11 cellular contexts compared by ENCODE assay signal in genomic region chr4:7807351-7807921, GRCh38.
DNase-seq lines count a peak whose midpoint lies in the region; ATAC-seq and TF ChIP-seq lines count a peak whose summit lies in the region.
"Had no signal": no experiment of that assay in that cellular context is flagged by ENCODE, and none has a peak within 500 bp of the region (broad histone marks: within the 10 kb centered on the region; RNA-seq: fewer than 3 reads in every experiment).

No MANE protein-coding gene starts in this region.

- H3K36me3 Mint-ChIP-seq in activated naive CD4-positive, alpha-beta T cell treated with anti-CD3 and anti-CD28 coated beads, Interleukin-2, amount 50 U/mL, for 24 hours = peaks cover 2% of the 10 kb centered on the region
- H3K36me3 Mint-ChIP-seq in activated naive CD4-positive, alpha-beta T cell treated with anti-CD3 and anti-CD28 coated beads for 36 hours (ENCODE audit: low read depth) = peaks cover 5% of the 10 kb centered on the region
- peaks cover 38% of the 10 kb centered on the region for H3K36me3 Mint-ChIP-seq in nephron progenitor cell (ENCODE audit: low read depth)
- no peaks in the 10 kb centered on the region for H3K36me3 Mint-ChIP-seq in stimulated activated memory B cell treated with anti-CD40 and anti-IgM and Interleukin-4, amounts not matched to agents 10 μg/mL and 1 μg/mL and 100 μg/mL, for 72 hours

- H3K27ac Mint-ChIP-seq in activated naive CD4-positive, alpha-beta T cell treated with anti-CD3 and anti-CD28 coated beads, Interleukin-2, amount 50 U/mL, for 24 hours = peak overlapping the region; percentile 1
- no peak overlapping the region for H3K27ac Mint-ChIP-seq in activated naive CD4-positive, alpha-beta T cell treated with anti-CD3 and anti-CD28 coated beads for 36 hours
- peak overlapping the region; percentile 91 for H3K27ac Mint-ChIP-seq in nephron progenitor cell
- H3K27ac Mint-ChIP-seq in stimulated activated memory B cell treated with anti-CD40 and anti-IgM and Interleukin-4, amounts not matched to agents 10 μg/mL and 1 μg/mL and 100 μg/mL, for 72 hours = no peak overlapping the region

- H3K4me3 Mint-ChIP-seq in activated naive CD4-positive, alpha-beta T cell treated with anti-CD3 and anti-CD28 coated beads, Interleukin-2, amount 50 U/mL, for 24 hours = no peak overlapping the region
- H3K4me3 Mint-ChIP-seq in activated naive CD4-positive, alpha-beta T cell treated with anti-CD3 and anti-CD28 coated beads for 36 hours = no peak overlapping the region
- no peak overlapping the region for H3K4me3 Mint-ChIP-seq in nephron progenitor cell
- no peak overlapping the region for H3K4me3 Mint-ChIP-seq in stimulated activated memory B cell treated with anti-CD40 and anti-IgM and Interleukin-4, amounts not matched to agents 10 μg/mL and 1 μg/mL and 100 μg/mL, for 72 hours

- H3K36me3 ChIP-seq in gastroesophageal sphincter (peaks cover 0 to 30% of the 10 kb centered on the region in 2 donors), vagina (no peaks in the 10 kb centered on the region)

- H3K4me1 ChIP-seq in gastroesophageal sphincter = peaks cover 14 to 89% (median 42%) of the 10 kb centered on the region in 3 donors
- H3K4me1 ChIP-seq in vagina = peaks cover 25% of the 10 kb centered on the region

- H3K9me3 Mint-ChIP-seq in activated naive CD4-positive, alpha-beta T cell treated with anti-CD3 and anti-CD28 coated beads, Interleukin-2, amount 50 U/mL, for 24 hours = no peaks in the 10 kb centered on the region
- no peaks in the 10 kb centered on the region for H3K9me3 Mint-ChIP-seq in activated naive CD4-positive, alpha-beta T cell treated with anti-CD3 and anti-CD28 coated beads for 36 hours
- no peaks in the 10 kb centered on the region for H3K9me3 Mint-ChIP-seq in nephron progenitor cell
- no peaks in the 10 kb centered on the region for H3K9me3 Mint-ChIP-seq in stimulated activated memory B cell treated with anti-CD40 and anti-IgM and Interleukin-4, amounts not matched to agents 10 μg/mL and 1 μg/mL and 100 μg/mL, for 72 hours

- TF ChIP-seq CTCF in gastroesophageal sphincter (IDR thresholded peaks at IDR 0.05) (no peak), nephron progenitor cell (IDR thresholded peaks at IDR 0.05) (no peak), vagina (IDR thresholded peaks at IDR 0.05) (no peak)

- POLR2A ChIA-PET in HEK293T (lab: Yijun Ruan, JAX) = no interaction called here

- 57 to 83% methylated on average over 1 to 3 of the region's 12 CpGs for whole genome bisulfite sequencing in gastroesophageal sphincter (ENCODE audit: low coverage in 1 of 2), 2 donors

- no peak for DNase-seq in activated naive CD4-positive, alpha-beta T cell treated with anti-CD3 and anti-CD28 coated beads for 36 hours
- DNase-seq in nephron progenitor cell (no peak), vagina (ENCODE audit: extremely low spot score in 2 of 2) (no peak), occipital lobe (lab: John Stamatoyannopoulos, UW) (no peak), HEK293T (ENCODE audit: extremely low spot score) (no peak)
- DNase-seq: activated T-cell treated with anti-CD3 and anti-CD28 coated beads for 4 hours; central memory CD4-positive, alpha-beta T cell; Karpas-422 had no signal

- CTCF ChIA-PET in activated naive CD4-positive, alpha-beta T cell treated with anti-CD3 and anti-CD28 coated beads for 36 hours (lab: Charles Lee) = interaction anchor here (0.7 to 11.9 kb wide), 4 partner anchors 37 to 179 kb away, joined by 3 to 180 read pairs (median 4); no protein-coding TSS in a partner anchor
- CTCF ChIA-PET in HEK293T (lab: Yijun Ruan, JAX) = interaction anchor here (0.8 kb wide), 1 partner anchor 132 kb away, joined by 3 read pairs; the partner anchor contains the start of gene AFAP1

- H3K4me1 Mint-ChIP-seq in activated naive CD4-positive, alpha-beta T cell treated with anti-CD3 and anti-CD28 coated beads, Interleukin-2, amount 50 U/mL, for 24 hours = peaks cover 6% of the 10 kb centered on the region
- H3K4me1 Mint-ChIP-seq in activated naive CD4-positive, alpha-beta T cell treated with anti-CD3 and anti-CD28 coated beads for 36 hours (ENCODE audit: low read depth) = peaks cover 5% of the 10 kb centered on the region
- H3K4me1 Mint-ChIP-seq in nephron progenitor cell = peaks cover 79% of the 10 kb centered on the region
- H3K4me1 Mint-ChIP-seq in stimulated activated memory B cell treated with anti-CD40 and anti-IgM and Interleukin-4, amounts not matched to agents 10 μg/mL and 1 μg/mL and 100 μg/mL, for 72 hours = no peaks in the 10 kb centered on the region

- H3K27ac ChIP-seq in gastroesophageal sphincter (peak overlapping the region; percentile 43 to 85 (median 80)), vagina (peak overlapping the region; percentile 78)

- no peak overlapping the region for H3K4me3 ChIP-seq in gastroesophageal sphincter
- H3K4me3 ChIP-seq in vagina = no peak overlapping the region

- TF ChIP-seq POLR2A in gastroesophageal sphincter (IDR thresholded peaks at IDR 0.05) = no peak
- no peak for TF ChIP-seq POLR2A in vagina (IDR thresholded peaks at IDR 0.05)

- intact Hi-C loops in activated naive CD4-positive, alpha-beta T cell treated with anti-CD3 and anti-CD28 coated beads for 36 hours (cut with micrococcal nuclease) = no loop called here
- intact Hi-C loops in vagina (cut with DNase I) = loop anchor here (5.0 to 10.0 kb wide), 2 partner anchors 35 to 127 kb away; partner anchors contain the start of gene AFAP1

- H3K27me3 Mint-ChIP-seq in activated naive CD4-positive, alpha-beta T cell treated with anti-CD3 and anti-CD28 coated beads, Interleukin-2, amount 50 U/mL, for 24 hours = no peaks in the 10 kb centered on the region
- H3K27me3 Mint-ChIP-seq in activated naive CD4-positive, alpha-beta T cell treated with anti-CD3 and anti-CD28 coated beads for 36 hours (ENCODE audit: low read depth) = no peaks in the 10 kb centered on the region
- H3K27me3 Mint-ChIP-seq in nephron progenitor cell (ENCODE audit: low read depth, poor library complexity) = peaks cover 9% of the 10 kb centered on the region
- peaks cover 38% of the 10 kb centered on the region for H3K27me3 Mint-ChIP-seq in stimulated activated memory B cell treated with anti-CD40 and anti-IgM and Interleukin-4, amounts not matched to agents 10 μg/mL and 1 μg/mL and 100 μg/mL, for 72 hours

- H3K27me3 ChIP-seq in gastroesophageal sphincter (no peaks in the 10 kb centered on the region), vagina (no peaks in the 10 kb centered on the region)

- TF ChIP-seq EP300 in gastroesophageal sphincter (IDR thresholded peaks at IDR 0.05) = no peak

- no peak for ATAC-seq in gastroesophageal sphincter
- no peak for ATAC-seq in stimulated activated memory B cell treated with anti-CD40 and anti-IgM and Interleukin-4, amounts not matched to agents 10 μg/mL and 1 μg/mL and 100 μg/mL, for 72 hours

- H3K9me3 ChIP-seq in gastroesophageal sphincter (no peaks in the 10 kb centered on the region), vagina (no peaks in the 10 kb centered on the region)

TF ChIP-seq in HEK293T, 16 proteins besides CTCF, POLR2A, EP300 and RAD21:
- TF ChIP-seq SUZ12 (IDR thresholded peaks at IDR 0.05) (no peak), CTBP1 (IDR thresholded peaks at IDR 0.05; ENCODE audit: borderline replicate concordance) (no peak), PKNOX1 (IDR thresholded peaks at IDR 0.05) (no peak), ZNF384 (IDR thresholded peaks at IDR 0.05) (no peak), FOXA1 (IDR thresholded peaks at IDR 0.05) (no peak), LEF1 (IDR thresholded peaks at IDR 0.05; ENCODE audit: borderline replicate concordance) (no peak), BHLHE40 (IDR thresholded peaks at IDR 0.05; ENCODE audit: borderline replicate concordance) (no peak), SP1 (IDR thresholded peaks at IDR 0.05) (no peak), NFRKB (IDR thresholded peaks at IDR 0.05) (no peak), L3MBTL2 (conservative IDR thresholded peaks at IDR 0.05) (no peak), TARDBP (IDR thresholded peaks at IDR 0.05) (no peak), ARNT (IDR thresholded peaks at IDR 0.05) (no peak), FOXM1 (IDR thresholded peaks at IDR 0.05; ENCODE audit: borderline replicate concordance) (no peak), ELF4 (IDR thresholded peaks at IDR 0.05) (no peak)

Comparison
In these comparisons a context has a peak if more than half of its experiments do, and no peak if none do; other contexts are left out.
1. H3K27ac Mint-ChIP-seq: peak in activated naive CD4-positive, alpha-beta T cell treated with anti-CD3 and anti-CD28 coated beads, Interleukin-2, amount 50 U/mL, for 24 hours (single experiment) and nephron progenitor cell (single experiment); none in activated naive CD4-positive, alpha-beta T cell treated with anti-CD3 and anti-CD28 coated beads for 36 hours (single experiment) and stimulated activated memory B cell treated with anti-CD40 and anti-IgM and Interleukin-4, amounts not matched to agents 10 μg/mL and 1 μg/mL and 100 μg/mL, for 72 hours (single experiment).